In the genomic region with DNA sequence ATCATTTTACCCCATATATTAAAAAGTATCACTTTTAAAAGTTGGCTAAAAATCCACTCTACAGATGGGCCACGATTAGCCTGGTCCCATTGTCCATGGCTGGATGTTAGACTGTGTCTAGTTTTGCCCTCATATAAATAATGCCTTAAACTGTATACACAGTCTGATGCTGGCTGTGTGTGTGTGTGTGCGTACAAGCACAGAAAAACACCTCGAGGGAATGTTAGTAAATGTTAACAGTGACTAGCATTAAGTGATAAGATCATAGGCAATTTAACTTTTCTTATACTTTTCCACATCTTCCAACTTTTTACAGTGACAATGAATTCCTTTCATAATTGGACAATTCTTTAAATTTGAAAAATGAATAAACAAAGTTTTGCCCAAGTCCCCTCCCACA, we compare ENCODE assay signal across 10 cellular contexts. TPM values are rescaled to one million over a fixed set of nuclear protein-coding genes. Genes with fewer than 3 reads are reported as not detected.
"Had no signal": no experiment of that assay in that cellular context is flagged by ENCODE, and none has a peak within 500 bp of the region (broad histone marks: within the 10 kb centered on the region; RNA-seq: fewer than 3 reads in every experiment).

No MANE protein-coding gene starts in this region.

- H3K9ac ChIP-seq: GM23248, KMS-11 had no signal

- FAIRE-seq: HepG2 had no signal

- H3K4me2 ChIP-seq: KMS-11 had no signal

- H3K36me3 ChIP-seq: HAP-1 had no signal

- H3K27ac ChIP-seq: GM23248, HL-60, KMS-11 had no signal

- H2AFZ ChIP-seq: GM23248 had no signal

- H3K4me3 ChIP-seq: GM23248, HAP-1 had no signal

- DNase-seq: GM23248, GOT3, H7, HFFc6, KBM-7 had no signal

- ATAC-seq: HCT116, HepG2 had no signal

- H3K9me3 ChIP-seq: HAP-1 had no signal

RNA-seq across cellular contexts. Expression of gene NOS2, which starts 8.2 kb away (rescaled TPM):
- total RNA-seq: GM23248, HFFc6 had no signal
- polyA plus RNA-seq: GM23248, HepG2 had no signal
